In the genomic region with DNA sequence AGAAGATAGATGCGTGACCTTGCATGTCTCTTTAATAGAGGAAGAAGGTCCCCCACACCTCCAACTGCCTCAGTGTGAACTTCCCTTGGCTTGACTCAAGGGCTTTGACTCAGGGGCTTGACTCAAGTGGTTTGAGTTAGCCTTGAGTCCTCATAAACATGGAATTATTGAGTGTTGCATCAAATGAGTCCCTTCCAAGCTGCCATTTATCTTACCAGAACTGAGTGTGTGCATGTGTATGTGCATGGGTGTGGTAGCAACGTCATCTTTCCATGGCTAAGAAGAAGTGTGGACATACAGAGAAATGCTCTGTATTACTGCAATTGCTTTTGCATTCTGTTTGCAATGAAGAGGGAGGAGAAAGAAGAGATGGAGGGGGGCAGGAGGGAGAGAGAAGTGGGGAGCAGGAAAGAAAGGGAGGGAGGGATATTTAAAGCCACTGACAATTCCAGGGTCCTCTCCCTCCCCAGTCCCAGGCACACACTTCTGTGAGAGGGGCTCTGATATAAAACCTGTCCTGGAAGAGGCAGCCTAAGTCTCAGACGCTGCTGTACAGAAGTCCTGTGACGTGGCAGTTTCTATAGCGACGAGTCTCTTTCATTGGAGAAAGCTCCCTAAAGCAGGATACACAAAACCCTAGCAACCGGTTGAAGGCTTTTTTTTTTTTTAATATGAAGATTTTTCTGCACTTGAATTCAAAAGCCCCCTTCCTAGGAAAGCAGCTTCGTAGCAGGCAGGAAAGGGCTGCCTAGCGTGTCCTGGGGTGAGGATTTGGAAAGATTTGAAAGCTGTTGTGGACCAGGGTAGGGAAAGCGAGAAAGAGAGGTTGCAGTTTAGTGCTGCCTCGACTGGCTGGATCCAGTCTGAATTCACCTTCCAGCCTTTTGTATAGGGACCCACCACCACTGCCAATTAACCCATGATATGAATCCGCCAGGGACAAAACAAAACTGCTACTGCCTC, we compare ENCODE assay signal across 15 cellular contexts.
DNase-seq lines count a peak whose midpoint lies in the region; ATAC-seq and TF ChIP-seq lines count a peak whose summit lies in the region.
"Had no signal": no experiment of that assay in that cellular context is flagged by ENCODE, and none has a peak within 500 bp of the region (broad histone marks: within the 10 kb centered on the region; RNA-seq: fewer than 3 reads in every experiment).

No MANE protein-coding gene starts in this region.

- H3K27ac Mint-ChIP-seq in activated CD4-positive, alpha-beta T cell treated with anti-CD3 and anti-CD28 coated beads for 36 hours, result no peak overlapping the region
- H3K27ac Mint-ChIP-seq: activated CD8-positive, alpha-beta memory T cell treated with anti-CD3 and anti-CD28 coated beads, Interleukin-2, amount 10 ng/mL, durations not matched to agents 7 days and 5 days; CD4-positive, CD25-positive, alpha-beta regulatory T cell had no signal

- H3K79me2 ChIP-seq in neural cell (replicated peaks; ENCODE audit: insufficient read depth, low read length), result peaks cover 13% of the 10 kb centered on the region

- CTCF ChIA-PET in activated CD4-positive, alpha-beta T cell treated with anti-CD3 and anti-CD28 coated beads for 36 hours (lab: Charles Lee), result no interaction called here

- H3K27me3 ChIP-seq in H7 (ENCODE audit: control insufficient read depth, insufficient read depth, low read length) (no peaks in the 10 kb centered on the region), neural cell (ENCODE audit: insufficient read depth, low read depth, low read length) (no peaks in the 10 kb centered on the region)

- peak overlapping the region; percentile 89 for H3K4me2 ChIP-seq in neural cell (ENCODE audit: low read length)

- no peak for TF ChIP-seq CTCF in neural cell (IDR thresholded peaks at IDR 0.05; ENCODE audit: poor library complexity, severe bottlenecking)

- peak overlapping the region; percentile 84 for H3K9ac ChIP-seq in neural cell (ENCODE audit: low read length)

- peak; percentile 89 for TF ChIP-seq EP300 in neural cell (conservative IDR thresholded peaks at IDR 0.05; ENCODE audit: poor library complexity, severe bottlenecking)

- H3K27me3 Mint-ChIP-seq in activated CD4-positive, alpha-beta T cell treated with anti-CD3 and anti-CD28 coated beads for 36 hours, result peaks cover 26% of the 10 kb centered on the region

- H3K4me1 Mint-ChIP-seq in activated CD4-positive, alpha-beta T cell treated with anti-CD3 and anti-CD28 coated beads for 36 hours, result peaks cover 5% of the 10 kb centered on the region
- H3K4me1 Mint-ChIP-seq: activated CD8-positive, alpha-beta memory T cell treated with anti-CD3 and anti-CD28 coated beads, Interleukin-2, amount 10 ng/mL, durations not matched to agents 7 days and 5 days had no signal

- H3K36me3 ChIP-seq in H7 (replicated peaks; ENCODE audit: control insufficient read depth, insufficient read depth, low read length) (no peaks in the 10 kb centered on the region), neural cell (ENCODE audit: insufficient read depth, low read length) (no peaks in the 10 kb centered on the region)
- H3K36me3 ChIP-seq: neutrophil had no signal

- H3K4me3 ChIP-seq in H7 (ENCODE audit: insufficient read depth, low read depth, low read length) (no peak overlapping the region), neural cell (ENCODE audit: low read length) (peak overlapping the region; percentile 58)
- H3K4me3 ChIP-seq: GM12878 had no signal

- H3K27ac ChIP-seq in neural cell (ENCODE audit: low read length), result peak overlapping the region; percentile 100
- H3K27ac ChIP-seq: neutrophil had no signal

- H3K36me3 Mint-ChIP-seq in activated CD4-positive, alpha-beta T cell treated with anti-CD3 and anti-CD28 coated beads for 36 hours (ENCODE audit: low read depth), result no peaks in the 10 kb centered on the region
- H3K36me3 Mint-ChIP-seq: activated CD8-positive, alpha-beta memory T cell treated with anti-CD3 and anti-CD28 coated beads, Interleukin-2, amount 10 ng/mL, durations not matched to agents 7 days and 5 days; CD4-positive, CD25-positive, alpha-beta regulatory T cell had no signal

- no peaks in the 10 kb centered on the region for H3K9me3 Mint-ChIP-seq in activated CD4-positive, alpha-beta T cell treated with anti-CD3 and anti-CD28 coated beads for 36 hours (ENCODE audit: low read depth)
- H3K9me3 Mint-ChIP-seq: CD4-positive, CD25-positive, alpha-beta regulatory T cell had no signal

- H3K4me3 Mint-ChIP-seq in activated CD4-positive, alpha-beta T cell treated with anti-CD3 and anti-CD28 coated beads for 36 hours, result no peak overlapping the region
- H3K4me3 Mint-ChIP-seq: activated CD8-positive, alpha-beta memory T cell treated with anti-CD3 and anti-CD28 coated beads, Interleukin-2, amount 10 ng/mL, durations not matched to agents 7 days and 5 days; CD4-positive, CD25-positive, alpha-beta regulatory T cell had no signal

- H3K9me2 ChIP-seq in neural cell (ENCODE audit: insufficient read depth, low read length), result no peaks in the 10 kb centered on the region

- TF ChIP-seq RAD21 in neural cell (conservative IDR thresholded peaks at IDR 0.05), result peak; percentile 61

- H3F3A ChIP-seq in neural cell (ENCODE audit: insufficient read depth, low read length, poor library complexity, severe bottlenecking), result peaks cover 15% of the 10 kb centered on the region

- DNase-seq in H7, result peak; percentile 19
- DNase-seq in NCI-H2196 treated with DMSO at 0.1 percent for 48 hours (lab: John Stamatoyannopoulos, UW; ENCODE audit: unreplicated experiment), result peak; percentile 14
- DNase-seq in cerebellum (ENCODE audit: low spot score), result peak; percentile 79
- no peak for DNase-seq in activated CD4-positive, alpha-beta T cell treated with anti-CD3 and anti-CD28 coated beads for 36 hours
- DNase-seq in GM19238 (ENCODE audit: insufficient read length, low spot score), result no peak
- DNase-seq in stimulated activated CD4-positive, alpha-beta T cell treated with anti-CD3 and anti-CD28 coated beads, Interleukin-4, amount 100 ng/mL, for 1 hour, result no peak
- DNase-seq: activated CD8-positive, alpha-beta memory T cell treated with anti-CD3 and anti-CD28 coated beads, Interleukin-2, amount 10 ng/mL, durations not matched to agents 7 days and 5 days; CD4-positive, CD25-positive, alpha-beta regulatory T cell; MM.1S; SW 1271; trophoblast cell had no signal

- H4K20me1 ChIP-seq in neural cell (ENCODE audit: insufficient read depth), result no peaks in the 10 kb centered on the region

- H2AFZ ChIP-seq in neural cell (ENCODE audit: low read depth, low read length), result peak overlapping the region; percentile 25

- intact Hi-C loops in activated CD4-positive, alpha-beta T cell treated with anti-CD3 and anti-CD28 coated beads for 36 hours (cut with DNase I, micrococcal nuclease), result no loop called here

- no peak for ATAC-seq in GM18870 (IDR thresholded peaks at IDR 0.05; ENCODE audit: unreplicated experiment)
- ATAC-seq in activated CD4-positive, alpha-beta T cell treated with anti-CD3 and anti-CD28 coated beads for 36 hours, result no peak
- ATAC-seq: activated CD8-positive, alpha-beta memory T cell treated with anti-CD3 and anti-CD28 coated beads, Interleukin-2, amount 10 ng/mL, durations not matched to agents 7 days and 5 days; GM12878 had no signal

- POLR2A ChIA-PET in activated CD4-positive, alpha-beta T cell treated with anti-CD3 and anti-CD28 coated beads for 36 hours (lab: Charles Lee), result no interaction called here

- H3K9me3 ChIP-seq in neural cell (ENCODE audit: low read length), result no peaks in the 10 kb centered on the region
- H3K9me3 ChIP-seq: neutrophil had no signal

TF ChIP-seq in neural cell, 6 proteins besides CTCF, POLR2A, EP300 and RAD21:
- peak; percentile 4 for TF ChIP-seq TAF1 (IDR thresholded peaks at IDR 0.05; ENCODE audit: low read depth)
- peak; percentile 78 for TF ChIP-seq POLR2AphosphoS5 (IDR thresholded peaks at IDR 0.05)
- peak; percentile 61 for TF ChIP-seq SMC3 (conservative IDR thresholded peaks at IDR 0.05; ENCODE audit: poor library complexity)
- TF ChIP-seq MXI1 (conservative IDR thresholded peaks at IDR 0.05; ENCODE audit: poor library complexity, severe bottlenecking), result peak; percentile 56
- TF ChIP-seq, protein P1, sequence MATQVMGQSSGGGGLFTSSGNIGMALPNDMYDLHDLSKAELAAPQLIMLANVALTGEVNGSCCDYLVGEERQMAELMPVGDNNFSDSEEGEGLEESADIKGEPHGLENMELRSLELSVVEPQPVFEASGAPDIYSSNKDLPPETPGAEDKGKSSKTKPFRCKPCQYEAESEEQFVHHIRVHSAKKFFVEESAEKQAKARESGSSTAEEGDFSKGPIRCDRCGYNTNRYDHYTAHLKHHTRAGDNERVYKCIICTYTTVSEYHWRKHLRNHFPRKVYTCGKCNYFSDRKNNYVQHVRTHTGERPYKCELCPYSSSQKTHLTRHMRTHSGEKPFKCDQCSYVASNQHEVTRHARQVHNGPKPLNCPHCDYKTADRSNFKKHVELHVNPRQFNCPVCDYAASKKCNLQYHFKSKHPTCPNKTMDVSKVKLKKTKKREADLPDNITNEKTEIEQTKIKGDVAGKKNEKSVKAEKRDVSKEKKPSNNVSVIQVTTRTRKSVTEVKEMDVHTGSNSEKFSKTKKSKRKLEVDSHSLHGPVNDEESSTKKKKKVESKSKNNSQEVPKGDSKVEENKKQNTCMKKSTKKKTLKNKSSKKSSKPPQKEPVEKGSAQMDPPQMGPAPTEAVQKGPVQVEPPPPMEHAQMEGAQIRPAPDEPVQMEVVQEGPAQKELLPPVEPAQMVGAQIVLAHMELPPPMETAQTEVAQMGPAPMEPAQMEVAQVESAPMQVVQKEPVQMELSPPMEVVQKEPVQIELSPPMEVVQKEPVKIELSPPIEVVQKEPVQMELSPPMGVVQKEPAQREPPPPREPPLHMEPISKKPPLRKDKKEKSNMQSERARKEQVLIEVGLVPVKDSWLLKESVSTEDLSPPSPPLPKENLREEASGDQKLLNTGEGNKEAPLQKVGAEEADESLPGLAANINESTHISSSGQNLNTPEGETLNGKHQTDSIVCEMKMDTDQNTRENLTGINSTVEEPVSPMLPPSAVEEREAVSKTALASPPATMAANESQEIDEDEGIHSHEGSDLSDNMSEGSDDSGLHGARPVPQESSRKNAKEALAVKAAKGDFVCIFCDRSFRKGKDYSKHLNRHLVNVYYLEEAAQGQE (IDR thresholded peaks at IDR 0.05; ENCODE audit: borderline replicate concordance), result no peak
- no peak for TF ChIP-seq EZH2 (IDR thresholded peaks at IDR 0.05; ENCODE audit: borderline replicate concordance, insufficient read depth, low read length, poor library complexity, severe bottlenecking)

Comparison
In these comparisons a context has a peak if more than half of its experiments do, and no peak if none do; other contexts are left out.
1. DNase-seq: peak in H7 (single experiment), NCI-H2196 treated with DMSO at 0.1 percent for 48 hours (single experiment) and cerebellum (single experiment); none in activated CD4-positive, alpha-beta T cell treated with anti-CD3 and anti-CD28 coated beads for 36 hours (single experiment), GM19238 (single experiment) and stimulated activated CD4-positive, alpha-beta T cell treated with anti-CD3 and anti-CD28 coated beads, Interleukin-4, amount 100 ng/mL, for 1 hour (single experiment).